Comparison of ENCODE assay signal across 24 cellular contexts in the genomic region with DNA sequence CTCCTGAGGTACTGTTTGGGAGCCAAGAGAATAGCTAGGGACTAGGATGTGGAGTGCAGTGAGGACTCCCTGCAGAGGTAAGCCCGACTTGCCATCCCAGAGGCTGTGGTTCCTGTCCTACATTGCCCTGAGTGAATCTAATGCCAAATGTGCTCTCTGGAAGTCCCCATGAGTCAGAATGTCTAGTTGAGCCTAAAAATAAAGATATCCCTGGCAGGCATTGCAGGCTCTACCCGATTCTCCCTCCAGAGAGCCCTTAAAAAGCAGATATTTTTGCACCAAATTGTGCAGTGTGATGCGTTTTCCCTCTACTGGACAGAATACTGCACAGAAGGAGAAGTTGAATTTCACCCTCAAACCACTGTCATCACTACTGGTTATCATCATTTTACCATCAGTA.
A peak's percentile ranks its signal among the peaks of the same experiment; 100 is the strongest.
DNase-seq lines count a peak whose midpoint lies in the region; ATAC-seq, FAIRE-seq and TF ChIP-seq lines count a peak whose summit lies in the region.
"Had no signal": no experiment of that assay in that cellular context is flagged by ENCODE, and none has a peak within 500 bp of the region (broad histone marks: within the 10 kb centered on the region; RNA-seq: fewer than 3 reads in every experiment).

No MANE protein-coding gene starts in this region.

- H3K27me3 ChIP-seq in astrocyte (ENCODE audit: insufficient read depth, low read length) = no peaks in the 10 kb centered on the region
- H3K27me3 ChIP-seq in WERI-Rb-1 (ENCODE audit: insufficient read depth, low read depth, severe bottlenecking) = no peaks in the 10 kb centered on the region
- H3K27me3 ChIP-seq: neural progenitor cell, uterus had no signal

- H3K27ac Mint-ChIP-seq in astrocyte (ENCODE audit: unreplicated experiment) = no peak overlapping the region
- H3K27ac Mint-ChIP-seq: activated CD4-positive, alpha-beta T cell treated with anti-CD3 and anti-CD28 coated beads, Interleukin-2, amount 10 ng/mL, durations not matched to agents 7 days and 5 days; GM23338; mesothelial cell of epicardium; neural progenitor cell had no signal

- H3K9me3 Mint-ChIP-seq in astrocyte (ENCODE audit: unreplicated experiment) = peaks cover 5% of the 10 kb centered on the region
- H3K9me3 Mint-ChIP-seq: GM23338, mesothelial cell of epicardium, neural progenitor cell had no signal

- H3K9ac ChIP-seq in astrocyte (ENCODE audit: low read length) = no peak overlapping the region
- H3K9ac ChIP-seq: KMS-11, neural progenitor cell had no signal

- H3K4me1 ChIP-seq in astrocyte (ENCODE audit: insufficient read depth, low read length) = no peaks in the 10 kb centered on the region
- H3K4me1 ChIP-seq: A549, uterus had no signal

- H3K79me2 ChIP-seq in astrocyte (ENCODE audit: insufficient read depth, low read length) = no peaks in the 10 kb centered on the region

- H3K9me3 ChIP-seq in astrocyte (ENCODE audit: insufficient read depth, low read depth, low read length) (no peaks in the 10 kb centered on the region), WERI-Rb-1 (ENCODE audit: severe bottlenecking) (no peaks in the 10 kb centered on the region)
- H3K9me3 ChIP-seq: A549, heart left ventricle, uterus had no signal

- DNase-seq in AG08395 (ENCODE audit: low spot score) = peak; percentile 78
- peak; percentile 15 for DNase-seq in GM20000 (ENCODE audit: low spot score)
- DNase-seq in astrocyte (ENCODE audit: low read depth) = peak; percentile 17
- DNase-seq in hepatic stellate cell (ENCODE audit: low spot score) = peak; percentile 35
- DNase-seq in activated CD4-positive, CD25-positive, alpha-beta regulatory T cell (lab: John Stamatoyannopoulos, UW) = no peak
- DNase-seq in WERI-Rb-1 = no peak
- DNase-seq: activated CD4-positive, alpha-beta T cell treated with anti-CD3 and anti-CD28 coated beads, Interleukin-2, amount 10 ng/mL, durations not matched to agents 7 days and 5 days; activated naive CD4-positive, alpha-beta T cell; COR-L47; heart left ventricle; islet precursor cell; PC-9; right cardiac atrium; uterus had no signal

- FAIRE-seq in astrocyte (lab: Jason Lieb, UNC) = peak; percentile 64
- FAIRE-seq: A549, TTC549 had no signal

- no peak overlapping the region for H3K4me3 Mint-ChIP-seq in astrocyte (ENCODE audit: unreplicated experiment)
- H3K4me3 Mint-ChIP-seq: activated CD4-positive, alpha-beta T cell treated with anti-CD3 and anti-CD28 coated beads, Interleukin-2, amount 10 ng/mL, durations not matched to agents 7 days and 5 days; GM23338; mesothelial cell of epicardium; neural progenitor cell had no signal

- ATAC-seq in HG02571 (IDR thresholded peaks at IDR 0.05; ENCODE audit: unreplicated experiment) (no peak), GM21390 (IDR thresholded peaks at IDR 0.05; ENCODE audit: unreplicated experiment) (no peak)
- ATAC-seq: A549, GM23338, heart left ventricle, right cardiac atrium had no signal

- peaks cover 61% of the 10 kb centered on the region for H3K36me3 Mint-ChIP-seq in astrocyte (ENCODE audit: low read depth, unreplicated experiment)
- H3K36me3 Mint-ChIP-seq: mesothelial cell of epicardium, neural progenitor cell had no signal

- TF ChIP-seq CTCF in GM20000 (IDR thresholded peaks at IDR 0.05; ENCODE audit: extremely low read depth, missing control alignments) (no peak), astrocyte (IDR thresholded peaks at IDR 0.05; ENCODE audit: insufficient read depth, low read depth, low read length) (no peak), WERI-Rb-1 (IDR thresholded peaks at IDR 0.05; ENCODE audit: low read depth, low read length) (no peak)

- no peaks in the 10 kb centered on the region for H3K27me3 Mint-ChIP-seq in astrocyte (ENCODE audit: low read depth, unreplicated experiment)

- H3K4me3 ChIP-seq in astrocyte (ENCODE audit: insufficient read depth, low read depth, low read length) (no peak overlapping the region), WERI-Rb-1 (ENCODE audit: low read depth, low read length) (no peak overlapping the region)
- H3K4me3 ChIP-seq: A549, GM23338, heart left ventricle, neural progenitor cell, PC-9, SK-N-MC, uterus had no signal

- no peaks in the 10 kb centered on the region for H4K20me1 ChIP-seq in astrocyte (ENCODE audit: insufficient read depth, low read length)

- H3K36me3 ChIP-seq in astrocyte (ENCODE audit: insufficient read depth, low read length) = peaks cover 6% of the 10 kb centered on the region
- H3K36me3 ChIP-seq in WERI-Rb-1 = no peaks in the 10 kb centered on the region
- H3K36me3 ChIP-seq: heart left ventricle, neural progenitor cell, uterus had no signal

- H2AFZ ChIP-seq in astrocyte (ENCODE audit: low read depth, low read length) = no peak overlapping the region
- H2AFZ ChIP-seq: GM23338, neural progenitor cell, PC-9 had no signal

- peaks cover 9% of the 10 kb centered on the region for H3K4me1 Mint-ChIP-seq in astrocyte (ENCODE audit: low read depth, unreplicated experiment)
- H3K4me1 Mint-ChIP-seq: activated CD4-positive, alpha-beta T cell treated with anti-CD3 and anti-CD28 coated beads, Interleukin-2, amount 10 ng/mL, durations not matched to agents 7 days and 5 days had no signal

- H3K27ac ChIP-seq in astrocyte (ENCODE audit: low read depth, low read length) (no peak overlapping the region), WERI-Rb-1 (no peak overlapping the region)
- H3K27ac ChIP-seq: A549, epithelial cell of prostate, heart left ventricle, KMS-11, neural progenitor cell, PC-9, SK-N-MC, uterus had no signal

- H3K4me2 ChIP-seq in astrocyte (ENCODE audit: low read length) = no peak overlapping the region
- H3K4me2 ChIP-seq: A549, GM23338, KMS-11, neural progenitor cell, PC-9 had no signal

Comparison
In these comparisons a context has a peak if more than half of its experiments do, and no peak if none do; other contexts are left out.
1. DNase-seq: peak in AG08395 (single experiment), GM20000 (single experiment), astrocyte (single experiment) and hepatic stellate cell (single experiment); none in activated CD4-positive, CD25-positive, alpha-beta regulatory T cell (0 of 4) and WERI-Rb-1 (single experiment).